Comparison of ENCODE assay signal across 12 cellular contexts in genomic region chr2:224945134-224945533, GRCh38.
DNase-seq lines count a peak whose midpoint lies in the region; ATAC-seq and TF ChIP-seq lines count a peak whose summit lies in the region.
"Had no signal": no experiment of that assay in that cellular context is flagged by ENCODE, and none has a peak within 500 bp of the region (broad histone marks: within the 10 kb centered on the region; RNA-seq: fewer than 3 reads in every experiment).

No MANE protein-coding gene starts in this region.

- no peaks in the 10 kb centered on the region for H3K27me3 ChIP-seq in CD4-positive, CD25-positive, alpha-beta regulatory T cell (ENCODE audit: control insufficient read depth, insufficient read depth, low read length)
- no peaks in the 10 kb centered on the region for H3K27me3 ChIP-seq in Peyer's patch
- no peaks in the 10 kb centered on the region for H3K27me3 ChIP-seq in mammary epithelial cell (ENCODE audit: insufficient read depth, low read length)
- H3K27me3 ChIP-seq: foreskin keratinocyte, neutrophil had no signal

- no peaks in the 10 kb centered on the region for H3K79me2 ChIP-seq in mammary epithelial cell (ENCODE audit: insufficient read depth, low read length)

- peaks cover 10% of the 10 kb centered on the region for H3K36me3 Mint-ChIP-seq in CD4-positive, CD25-positive, alpha-beta regulatory T cell
- H3K36me3 Mint-ChIP-seq in immature natural killer cell, result peaks cover 0 to 4% (median 0%) of the 10 kb centered on the region in 3 donors

- CTCF ChIA-PET in mammary epithelial cell (lab: Charles Lee; ENCODE audit: low non-redundant PET), result no interaction called here

- dilution Hi-C loops in mammary epithelial cell (cut with HindIII; ENCODE audit: low sequenced_read_pairs), result no loop called here

- in situ Hi-C loops in mammary epithelial cell (cut with MboI; ENCODE audit: low sequenced_read_pairs in 2 of 2), result no loop called here

- peak overlapping the region; percentile 90 to 98 (median 94) for H3K4me3 Mint-ChIP-seq in CD4-positive, CD25-positive, alpha-beta regulatory T cell
- H3K4me3 Mint-ChIP-seq in immature natural killer cell, result peak overlapping the region; percentile 53 to 92 (median 81)

- H3K4me1 ChIP-seq in CD4-positive, CD25-positive, alpha-beta regulatory T cell (ENCODE audit: control insufficient read depth, insufficient read depth, low read length, poor library complexity, severe bottlenecking), result peaks cover 65% of the 10 kb centered on the region
- H3K4me1 ChIP-seq in Peyer's patch (peaks cover 0 to 7% (median 5%) of the 10 kb centered on the region in 4 donors), mammary epithelial cell (ENCODE audit: insufficient read depth, low read length) (peaks cover 5% of the 10 kb centered on the region)

- H3K9me3 Mint-ChIP-seq in CD4-positive, CD25-positive, alpha-beta regulatory T cell, result peaks cover 0 to 1% (median 0%) of the 10 kb centered on the region in 7 donors
- H3K9me3 Mint-ChIP-seq in immature natural killer cell, result no peaks in the 10 kb centered on the region

- H3K36me3 ChIP-seq in CD4-positive, CD25-positive, alpha-beta regulatory T cell (ENCODE audit: control insufficient read depth, insufficient read depth, low read length), result peaks cover 3% of the 10 kb centered on the region
- H3K36me3 ChIP-seq in Peyer's patch (no peaks in the 10 kb centered on the region), mammary epithelial cell (ENCODE audit: insufficient read depth, low read length) (no peaks in the 10 kb centered on the region)
- H3K36me3 ChIP-seq: neutrophil had no signal

- no peak for DNase-seq in CD4-positive, CD25-positive, alpha-beta regulatory T cell
- DNase-seq in Peyer's patch (no peak), immature natural killer cell (no peak), SW480 (ENCODE audit: low spot score) (no peak), activated gamma-delta T cell (lab: John Stamatoyannopoulos, UW) (no peak), mammary epithelial cell (no peak)
- DNase-seq: foreskin keratinocyte, GOT3 had no signal

- H3K4me2 ChIP-seq in mammary epithelial cell (ENCODE audit: insufficient read depth, low read depth, low read length), result no peak overlapping the region

- H4K20me1 ChIP-seq in mammary epithelial cell (ENCODE audit: insufficient read depth, low read length), result no peaks in the 10 kb centered on the region

- H3K9ac ChIP-seq in mammary epithelial cell (ENCODE audit: insufficient read depth, low read length), result no peak overlapping the region

- peaks cover 28 to 84% (median 74%) of the 10 kb centered on the region in 4 donors for H3K4me1 Mint-ChIP-seq in CD4-positive, CD25-positive, alpha-beta regulatory T cell
- peaks cover 84 to 97% of the 10 kb centered on the region in 2 donors for H3K4me1 Mint-ChIP-seq in immature natural killer cell

- no peak overlapping the region for H2AFZ ChIP-seq in mammary epithelial cell (ENCODE audit: low read depth, low read length)

- TF ChIP-seq CTCF in Peyer's patch (IDR thresholded peaks at IDR 0.05), result no peak
- TF ChIP-seq CTCF in mammary epithelial cell (conservative IDR thresholded peaks at IDR 0.05 in 1 of 2, IDR thresholded peaks at IDR 0.05 in 1 of 2; ENCODE audit: extremely low read depth in 1 of 2, insufficient read depth in 1 of 2, low read depth in 1 of 2, low read length in 2 of 2), result no peak

- intact Hi-C loops in mammary epithelial cell (cut with micrococcal nuclease), result no loop called here

- no peak for TF ChIP-seq POLR2A in Peyer's patch (IDR thresholded peaks at IDR 0.05)

- H3K4me3 ChIP-seq in CD4-positive, CD25-positive, alpha-beta regulatory T cell (ENCODE audit: low read depth, low read length), result peak overlapping the region; percentile 99
- peak overlapping the region; percentile 30 to 39 (median 34) for H3K4me3 ChIP-seq in Peyer's patch
- no peak overlapping the region for H3K4me3 ChIP-seq in mammary epithelial cell (replicated peaks in 1 of 3; ENCODE audit: insufficient read depth in 1 of 3, low read depth in 2 of 3, low read length in 3 of 3)

- BruUV-seq in mammary epithelial cell (replicated peaks; lab: Mats Ljungman, UMichigan), result no TSS peak

- H3K27me3 Mint-ChIP-seq in CD4-positive, CD25-positive, alpha-beta regulatory T cell, result no peaks in the 10 kb centered on the region
- H3K27me3 Mint-ChIP-seq in immature natural killer cell (ENCODE audit: low read depth in 3 of 3), result peaks cover 0 to 1% (median 0%) of the 10 kb centered on the region in 3 donors

- peak overlapping the region; percentile 94 to 98 (median 96) for H3K27ac Mint-ChIP-seq in CD4-positive, CD25-positive, alpha-beta regulatory T cell
- H3K27ac Mint-ChIP-seq in immature natural killer cell, result peak overlapping the region; percentile 61 to 84 (median 70)

- H3K27ac ChIP-seq in CD4-positive, CD25-positive, alpha-beta regulatory T cell (ENCODE audit: insufficient read depth, low read length, poor library complexity, severe bottlenecking), result peak overlapping the region; percentile 88
- peak overlapping the region; percentile 42 to 79 (median 69) for H3K27ac ChIP-seq in Peyer's patch
- no peak overlapping the region for H3K27ac ChIP-seq in mammary epithelial cell (ENCODE audit: insufficient read depth, low read depth, low read length)
- H3K27ac ChIP-seq: foreskin keratinocyte, neutrophil, RWPE1 had no signal

- ATAC-seq in CD4-positive, CD25-positive, alpha-beta regulatory T cell (ENCODE audit: low read depth in 2 of 2), result no peak
- ATAC-seq in GM19351 (IDR thresholded peaks at IDR 0.05; ENCODE audit: unreplicated experiment), result peak; percentile 28
- no peak for ATAC-seq in HG03025 (IDR thresholded peaks at IDR 0.05; ENCODE audit: low FRiP score, unreplicated experiment)
- ATAC-seq: foreskin keratinocyte had no signal

- no peaks in the 10 kb centered on the region for H3K9me3 ChIP-seq in CD4-positive, CD25-positive, alpha-beta regulatory T cell (ENCODE audit: control insufficient read depth in 2 of 2, low read length in 2 of 2)
- H3K9me3 ChIP-seq in Peyer's patch, result no peaks in the 10 kb centered on the region
- no peaks in the 10 kb centered on the region for H3K9me3 ChIP-seq in mammary epithelial cell (replicated peaks; ENCODE audit: insufficient read depth, low read length)
- H3K9me3 ChIP-seq: neutrophil had no signal

Comparison
In these comparisons a context has a peak if more than half of its experiments do, and no peak if none do; other contexts are left out.
1. H3K4me3 ChIP-seq: peak in CD4-positive, CD25-positive, alpha-beta regulatory T cell (single experiment) and Peyer's patch (4 of 4); none in mammary epithelial cell (0 of 3).